21 cellular contexts compared by ENCODE assay signal in genomic region chr21:17495680-17496079, GRCh38. TPM values are rescaled to one million over a fixed set of nuclear protein-coding genes. Genes with fewer than 3 reads are reported as not detected.
DNase-seq lines count a peak whose midpoint lies in the region; ATAC-seq and TF ChIP-seq lines count a peak whose summit lies in the region.
"Had no signal": no experiment of that assay in that cellular context is flagged by ENCODE, and none has a peak within 500 bp of the region (broad histone marks: within the 10 kb centered on the region; RNA-seq: fewer than 3 reads in every experiment).

No MANE protein-coding gene starts in this region.

- H3K9me3 ChIP-seq in SK-N-SH (no peaks in the 10 kb centered on the region), gastroesophageal sphincter (no peaks in the 10 kb centered on the region)
- H3K9me3 ChIP-seq: A549, gastrocnemius medialis, left ventricle myocardium inferior, psoas muscle had no signal

- no peak overlapping the region for H2AFZ ChIP-seq in SK-N-SH (ENCODE audit: low read depth)

- no peaks in the 10 kb centered on the region for H3K9me2 ChIP-seq in SK-N-SH

- H4K20me1 ChIP-seq in SK-N-SH (ENCODE audit: insufficient read depth): no peaks in the 10 kb centered on the region

- TF ChIP-seq EP300 in SK-N-SH (IDR thresholded peaks at IDR 0.05; ENCODE audit: borderline replicate concordance in 1 of 2, low read depth in 1 of 2, low read length in 1 of 2) (no peak), gastroesophageal sphincter (IDR thresholded peaks at IDR 0.05) (no peak)

- H3K27ac ChIP-seq in SK-N-SH (ENCODE audit: low read depth in 2 of 2, low read length in 1 of 2): no peak overlapping the region
- peak overlapping the region in 1 of 59 donors; percentile 30 for H3K27ac ChIP-seq in dorsolateral prefrontal cortex
- no peak overlapping the region for H3K27ac ChIP-seq in gastroesophageal sphincter
- H3K27ac ChIP-seq: A549, gastrocnemius medialis, left ventricle myocardium inferior, psoas muscle, VCaP had no signal

- no peaks in the 10 kb centered on the region for H3K36me3 ChIP-seq in SK-N-SH (replicated peaks in 1 of 2; ENCODE audit: control insufficient read depth in 1 of 2, insufficient read depth in 2 of 2, low read length in 1 of 2)
- no peaks in the 10 kb centered on the region for H3K36me3 ChIP-seq in gastroesophageal sphincter
- H3K36me3 ChIP-seq: gastrocnemius medialis, left ventricle myocardium inferior had no signal

- H3K4me1 ChIP-seq in SK-N-SH (ENCODE audit: control insufficient read depth in 1 of 2, insufficient read depth in 2 of 2, low read depth in 1 of 2, low read length in 1 of 2): peaks cover 0 to 14% of the 10 kb centered on the region in 2 experiments; a peak in 3 of 4 replicates
- no peaks in the 10 kb centered on the region for H3K4me1 ChIP-seq in gastroesophageal sphincter
- H3K4me1 ChIP-seq: gastrocnemius medialis, left ventricle myocardium inferior, psoas muscle had no signal

- H3K4me2 ChIP-seq in SK-N-SH: no peak overlapping the region
- H3K4me2 ChIP-seq: A549 had no signal

- no peak overlapping the region for H3K9ac ChIP-seq in SK-N-SH

- no peak for DNase-seq in SK-N-SH
- DNase-seq in astrocyte of the hippocampus (ENCODE audit: low read depth, low spot score): peak; percentile 90
- DNase-seq in iris pigment epithelial cell (ENCODE audit: low read depth): peak; percentile 30
- DNase-seq in stromal cell of bone marrow (ENCODE audit: low read depth): peak; percentile 50
- no peak for DNase-seq in dorsolateral prefrontal cortex
- DNase-seq: activated CD4-positive, alpha-beta T cell treated with anti-CD3 and anti-CD28 coated beads, Interleukin-2, amount 50 U/mL, for 4 hours; activated naive CD4-positive, alpha-beta T cell; amygdala; DMS153; gastrocnemius medialis; left ventricle myocardium inferior; NCI-H1930; NCI-H524; psoas muscle; Right ventricle myocardium superior; T-helper 2 cell had no signal

- TF ChIP-seq CTCF in SK-N-SH (IDR thresholded peaks at IDR 0.05) (no peak), dorsolateral prefrontal cortex (IDR thresholded peaks at IDR 0.05 in 54 of 56, conservative IDR thresholded peaks at IDR 0.05 in 2 of 56; ENCODE audit: low read depth in 1 of 56, partially characterized antibody in 56 of 56) (no peak), gastroesophageal sphincter (IDR thresholded peaks at IDR 0.05) (no peak)

- no peak for TF ChIP-seq RAD21 in SK-N-SH (IDR thresholded peaks at IDR 0.05; ENCODE audit: low read length)

- intact Hi-C loops in dorsolateral prefrontal cortex (cut with DNase I): no loop called here

- POLR2A ChIA-PET in SK-N-SH (lab: Yijun Ruan, JAX): no interaction called here

- H3K27me3 ChIP-seq in SK-N-SH (ENCODE audit: insufficient read depth) (no peaks in the 10 kb centered on the region; the same call in 1 of the 2 replicates), dorsolateral prefrontal cortex (no peaks in the 10 kb centered on the region), gastroesophageal sphincter (no peaks in the 10 kb centered on the region)
- H3K27me3 ChIP-seq: gastrocnemius medialis had no signal

- no peaks in the 10 kb centered on the region for H3K79me2 ChIP-seq in SK-N-SH (ENCODE audit: insufficient read depth)

- CTCF ChIA-PET in SK-N-SH (lab: Yijun Ruan, JAX): interaction anchor here (0.7 to 1.9 kb wide), 2 partner anchors 16 to 17 kb away, joined by 3 to 4 read pairs; partner anchors contain the start of gene CXADR

- no peak overlapping the region for H3K4me3 ChIP-seq in SK-N-SH (ENCODE audit: low read depth in 2 of 2, low read length in 1 of 2)
- H3K4me3 ChIP-seq in dorsolateral prefrontal cortex: no peak overlapping the region
- H3K4me3 ChIP-seq in gastroesophageal sphincter: no peak overlapping the region
- H3K4me3 ChIP-seq: A549, gastrocnemius medialis, left ventricle myocardium inferior, psoas muscle had no signal

- 69% methylated on average over 2 of the region's 2 CpGs for WGBS in SK-N-SH (ENCODE audit: low lambda C conversion rate)
- WGBS in gastroesophageal sphincter (ENCODE audit: low coverage in 1 of 2), 2 donors: 57 to 60% methylated on average over 1 to 2 of the region's 2 CpGs

- ATAC-seq in SK-N-SH treated with all-trans-retinoic acid at 6 μM for 48 hours: no peak
- ATAC-seq in gastroesophageal sphincter: no peak
- ATAC-seq in activated CD4-positive, CD25-positive, alpha-beta regulatory T cell treated with anti-CD3 and anti-CD28 coated beads, Interleukin-2, amount 50 U/mL, for 24 hours: no peak
- ATAC-seq: A549, gastrocnemius medialis, psoas muscle had no signal

- H3F3A ChIP-seq in SK-N-SH (replicated peaks; ENCODE audit: insufficient read depth): peaks cover 16% of the 10 kb centered on the region

- TF ChIP-seq POLR2A in gastroesophageal sphincter (IDR thresholded peaks at IDR 0.05): no peak

TF ChIP-seq in SK-N-SH treated with all-trans-retinoic acid at 6 μM for 48 hours, 23 proteins besides CTCF, POLR2A, EP300 and RAD21 (continues in another document):
- TF ChIP-seq ISL1 (CRISPR knock-in tag; IDR thresholded peaks at IDR 0.05) (peak; percentile 16; the same call in 1 of the 2 replicates), ARNTL (CRISPR knock-in tag; IDR thresholded peaks at IDR 0.05; ENCODE audit: borderline replicate concordance, low read depth) (no peak), ZNF8 (CRISPR knock-in tag; IDR thresholded peaks at IDR 0.05) (no peak), SNAI2 (CRISPR knock-in tag; IDR thresholded peaks at IDR 0.05) (0 out of 2 replicates have a peak, but pooled peaks have one; percentile 40), PATZ1 (CRISPR knock-in tag; IDR thresholded peaks at IDR 0.05; ENCODE audit: borderline replicate concordance) (no peak), ZNF565 (CRISPR knock-in tag; conservative IDR thresholded peaks at IDR 0.05; ENCODE audit: low read depth) (no peak), TOX (CRISPR knock-in tag; IDR thresholded peaks at IDR 0.05; ENCODE audit: borderline replicate concordance) (no peak), BACH2 (CRISPR knock-in tag; IDR thresholded peaks at IDR 0.05; ENCODE audit: borderline replicate concordance) (no peak)

TF ChIP-seq in SK-N-SH, 30 proteins besides CTCF, POLR2A, EP300 and RAD21:
- TF ChIP-seq JUND (IDR thresholded peaks at IDR 0.05): no peak
- no peak for TF ChIP-seq RCOR1 (IDR thresholded peaks at IDR 0.05; ENCODE audit: low read length)
- no peak for TF ChIP-seq RFX5 (IDR thresholded peaks at IDR 0.05; ENCODE audit: low read length)
- no peak for TF ChIP-seq NFIC (IDR thresholded peaks at IDR 0.05; ENCODE audit: borderline replicate concordance)
- TF ChIP-seq ELF1 (IDR thresholded peaks at IDR 0.05): no peak
- no peak for TF ChIP-seq FOSL2 (IDR thresholded peaks at IDR 0.05; ENCODE audit: borderline replicate concordance, low read depth)
- no peak for TF ChIP-seq YY1 (IDR thresholded peaks at IDR 0.05; ENCODE audit: low read depth)
- no peak for TF ChIP-seq MEF2A (IDR thresholded peaks at IDR 0.05; ENCODE audit: borderline replicate concordance, low read depth)
- TF ChIP-seq TEAD4 (IDR thresholded peaks at IDR 0.05; ENCODE audit: borderline replicate concordance, insufficient read depth): no peak
- no peak for TF ChIP-seq CHD2 (IDR thresholded peaks at IDR 0.05; ENCODE audit: low read length, partially characterized antibody)
- no peak for TF ChIP-seq SMC3 (IDR thresholded peaks at IDR 0.05; ENCODE audit: low read depth, low read length)
- TF ChIP-seq TAF1 (IDR thresholded peaks at IDR 0.05; ENCODE audit: borderline replicate concordance, low read depth, low read length): no peak
- no peak for TF ChIP-seq FOXM1 (IDR thresholded peaks at IDR 0.05; ENCODE audit: low read depth)
- no peak for TF ChIP-seq TCF12 (IDR thresholded peaks at IDR 0.05)
- no peak for TF ChIP-seq EZH2phosphoT487 (IDR thresholded peaks at IDR 0.05; ENCODE audit: borderline replicate concordance, low read depth)

RNA-seq across cellular contexts. Expression of gene CXADR, which starts 17.2 kb away (rescaled TPM):
- polyA plus RNA-seq in SK-N-SH (2012; rRNA removed): 1.1 and 2.0 TPM in 2 replicates
- polyA plus RNA-seq in SK-N-SH (2012; cell fraction: cytosol; rRNA removed): 1.8 and 2.0 TPM in 2 replicates
- polyA plus RNA-seq in SK-N-SH (2012; cell fraction: nucleus; rRNA removed): 0.36 and 0.87 TPM in 2 replicates
- 10 to 100 TPM in 116 of 120 experiments, 1 to 10 TPM in 4; 5.7 to 28.6 (median 17.8) TPM for total RNA-seq in dorsolateral prefrontal cortex
- 10 to 100 TPM in 1 of 4 donors, 1 to 10 TPM in 2, under 1 TPM in 1; 0.54 to 10.6 (median 4.4) TPM for total RNA-seq in gastroesophageal sphincter

Comparison
In these comparisons a context has a peak if more than half of its experiments do, and no peak if none do; other contexts are left out.
1. DNase-seq: peak in astrocyte of the hippocampus (single experiment), iris pigment epithelial cell (single experiment) and stromal cell of bone marrow (single experiment); none in SK-N-SH (single experiment) and dorsolateral prefrontal cortex (0 of 10).